In genomic region chr7:129479831-129480230, GRCh38 we compare ENCODE assay signal across 9 cellular contexts. TPM values are rescaled to one million over a fixed set of nuclear protein-coding genes. Genes with fewer than 3 reads are reported as not detected.
"Had no signal": no experiment of that assay in that cellular context is flagged by ENCODE, and none has a peak within 500 bp of the region (broad histone marks: within the 10 kb centered on the region; RNA-seq: fewer than 3 reads in every experiment).

No MANE protein-coding gene starts in this region.

- H3K9me3 ChIP-seq: HAP-1 had no signal

- H3K4me3 ChIP-seq: GM23248, HAP-1, K562 had no signal

- ATAC-seq: HCT116, HepG2, K562 had no signal

- H2AFZ ChIP-seq: GM23248 had no signal

- H3K27ac ChIP-seq: GM23248, HL-60 had no signal

- H3K4me1 ChIP-seq: HAP-1 had no signal

- DNase-seq: GM23248, GOT3, H7, KG1 had no signal

- H3K9ac ChIP-seq: GM23248 had no signal

RNA-seq across cellular contexts. Expression of gene SMKR1, which starts 22.5 kb away (rescaled TPM):
- total RNA-seq: GM23248, H7, HepG2 had no signal
